20 cellular contexts compared by ENCODE assay signal in genomic region chr11:74953448-74953847, GRCh38. TPM values are rescaled to one million over a fixed set of nuclear protein-coding genes. Genes with fewer than 3 reads are reported as not detected.
DNase-seq lines count a peak whose midpoint lies in the region; ATAC-seq, FAIRE-seq and TF ChIP-seq lines count a peak whose summit lies in the region.
"Had no signal": no experiment of that assay in that cellular context is flagged by ENCODE, and none has a peak within 500 bp of the region (broad histone marks: within the 10 kb centered on the region; RNA-seq: fewer than 3 reads in every experiment).

No MANE protein-coding gene starts in this region.

- in situ Hi-C loops in GM12878 (cut with MboI): no loop called here

- peaks cover 98% of the 10 kb centered on the region for H3K79me2 ChIP-seq in MM.1S (ENCODE audit: low read length)
- peaks cover 98% of the 10 kb centered on the region for H3K79me2 ChIP-seq in GM12878 (ENCODE audit: control insufficient read depth, insufficient read depth, low read length)
- peaks cover 98% of the 10 kb centered on the region for H3K79me2 ChIP-seq in osteoblast (ENCODE audit: insufficient read depth, low read length)

- H3K9ac ChIP-seq in BLaER1: peak overlapping the region; percentile 47
- H3K9ac ChIP-seq in MM.1S (ENCODE audit: low read length): peak overlapping the region; percentile 99
- peak overlapping the region; percentile 44; the same call in 1 of the 2 replicates for H3K9ac ChIP-seq in GM12878 (ENCODE audit: control insufficient read depth, insufficient read depth, low read length)

- FAIRE-seq in GM12878 (lab: Jason Lieb, UNC): no peak
- FAIRE-seq: A549, K562 had no signal

- intact Hi-C loops in GM12878 (cut with micrococcal nuclease; ENCODE audit: unreplicated experiment): no loop called here

- H3K9me3 ChIP-seq in BLaER1 (no peaks in the 10 kb centered on the region; the same call in 1 of the 2 replicates), MM.1S (replicated peaks; ENCODE audit: insufficient read depth, low read length) (no peaks in the 10 kb centered on the region), GM12878 (replicated peaks; ENCODE audit: control insufficient read depth, insufficient read depth, low read length) (no peaks in the 10 kb centered on the region; the same call in 2 of the 3 replicates), osteoblast (ENCODE audit: low read depth, low read length) (no peaks in the 10 kb centered on the region)
- H3K9me3 ChIP-seq: A549, Peyer's patch had no signal

- ATAC-seq in GM12878: no peak
- ATAC-seq: A549, K562 had no signal

- peak overlapping the region; percentile 8; the same call in 1 of the 2 replicates for H3K4me3 ChIP-seq in BLaER1
- peak overlapping the region; percentile 86 for H3K4me3 ChIP-seq in GM12865 (ENCODE audit: low read depth, low read length)
- H3K4me3 ChIP-seq in MM.1S (ENCODE audit: low read length): peak overlapping the region; percentile 93
- H3K4me3 ChIP-seq in GM12878: peak overlapping the region; percentile 88
- no peak overlapping the region for H3K4me3 ChIP-seq in osteoblast (ENCODE audit: insufficient read depth, low read length)
- H3K4me3 ChIP-seq: A549, K562, Peyer's patch had no signal

- SMC1A ChIA-PET in GM12878 (lab: Charles Lee; ENCODE audit: uncharacterized antibody, unreplicated experiment): interaction anchor here (1.0 to 2.5 kb wide), 3 partner anchors 9 to 35 kb away, joined by 4 to 9 read pairs (median 6); partner anchors contain the start of gene NEU3

- TF ChIP-seq POLR2A in GM12878 (IDR thresholded peaks at IDR 0.05; ENCODE audit: low read depth, low read length): no peak

- peak overlapping the region; percentile 89 for H3K4me2 ChIP-seq in BLaER1
- peak overlapping the region; percentile 88 for H3K4me2 ChIP-seq in MM.1S (ENCODE audit: low read depth, low read length)
- H3K4me2 ChIP-seq in GM12878 (ENCODE audit: control insufficient read depth, insufficient read depth): peak overlapping the region; percentile 91
- H3K4me2 ChIP-seq in osteoblast (ENCODE audit: insufficient read depth, low read length): no peak overlapping the region
- H3K4me2 ChIP-seq: A549 had no signal

- WGBS in GM12878 (ENCODE audit: insufficient coverage, insufficient replicate concordance, low lambda C conversion rate, missing lambda C conversion rate): 60% methylated on average over 5 of the region's 5 CpGs

- TF ChIP-seq EP300 in GM12878 (IDR thresholded peaks at IDR 0.05; ENCODE audit: borderline replicate concordance in 1 of 2, control insufficient read depth in 1 of 2, low read depth in 2 of 2, low read length in 2 of 2): no peak

- CTCF ChIA-PET in GM12878 (lab: Yijun Ruan, JAX): interaction anchor here (0.9 to 1.9 kb wide), 10 partner anchors 9 to 188 kb away, joined by 3 to 7 read pairs (median 4); partner anchors contain the start of gene NEU3

- RAD21 ChIA-PET in GM12878 (lab: Charles Lee; ENCODE audit: unreplicated experiment): interaction anchor here (0.9 to 1.5 kb wide), 2 partner anchors 36 to 39 kb away, joined by 3 to 5 read pairs; partner anchors contain the start of gene NEU3

- H3K36me3 ChIP-seq in BLaER1 (peaks cover 49% of the 10 kb centered on the region), MM.1S (replicated peaks; ENCODE audit: insufficient read depth, low read length) (peaks cover 6% of the 10 kb centered on the region), GM12878 (ENCODE audit: control insufficient read depth in 2 of 2, insufficient read depth in 2 of 2, low read length in 1 of 2) (peaks cover 0 to 15% of the 10 kb centered on the region in 2 experiments; a peak in 2 of 4 replicates), osteoblast (ENCODE audit: insufficient read depth, low read length) (peaks cover 9% of the 10 kb centered on the region)
- H3K36me3 ChIP-seq: Peyer's patch had no signal

- no peak overlapping the region for H2AFZ ChIP-seq in MM.1S (ENCODE audit: low read length)
- no peak overlapping the region for H2AFZ ChIP-seq in GM12878 (ENCODE audit: control insufficient read depth, low read depth, low read length)
- H2AFZ ChIP-seq in osteoblast (ENCODE audit: low read length): no peak overlapping the region

- H3K27ac ChIP-seq in BLaER1: no peak overlapping the region
- peak overlapping the region; percentile 97 for H3K27ac ChIP-seq in MM.1S (ENCODE audit: low read length)
- peak overlapping the region; percentile 92 for H3K27ac ChIP-seq in GM12878 (ENCODE audit: control insufficient read depth, insufficient read depth)
- H3K27ac ChIP-seq in osteoblast (ENCODE audit: low read depth, low read length): no peak overlapping the region
- H3K27ac ChIP-seq: A549 had no signal

- H3K27me3 ChIP-seq in BLaER1 (no peaks in the 10 kb centered on the region), MM.1S (replicated peaks; ENCODE audit: insufficient read depth, low read length) (no peaks in the 10 kb centered on the region), GM12878 (replicated peaks in 1 of 2; ENCODE audit: control insufficient read depth in 2 of 2, insufficient read depth in 2 of 2, low read length in 1 of 2) (no peaks in the 10 kb centered on the region), osteoblast (ENCODE audit: insufficient read depth, low read length) (no peaks in the 10 kb centered on the region)
- H3K27me3 ChIP-seq: Peyer's patch had no signal

- H4K20me1 ChIP-seq in BLaER1 (peaks cover 81% of the 10 kb centered on the region), MM.1S (ENCODE audit: insufficient read depth, low read length) (peaks cover 16% of the 10 kb centered on the region), GM12878 (ENCODE audit: control insufficient read depth, insufficient read depth) (peaks cover 8% of the 10 kb centered on the region; the same call in 1 of the 2 replicates), osteoblast (ENCODE audit: insufficient read depth, low read length) (peaks cover 56% of the 10 kb centered on the region)

- H3K4me1 ChIP-seq in BLaER1 (peaks cover 43% of the 10 kb centered on the region), MM.1S (ENCODE audit: low read length) (peaks cover 51% of the 10 kb centered on the region), GM12878 (ENCODE audit: control insufficient read depth, insufficient read depth, low read length) (peaks cover 39% of the 10 kb centered on the region), osteoblast (ENCODE audit: insufficient read depth, low read length) (peaks cover 19% of the 10 kb centered on the region)

- H3K9me2 ChIP-seq in MM.1S (replicated peaks; ENCODE audit: insufficient read depth, low read length): no peaks in the 10 kb centered on the region

- H3F3A ChIP-seq in MM.1S (ENCODE audit: insufficient read depth, low read length): peaks cover 54% of the 10 kb centered on the region

- BruUV-seq in GM12878 (replicated peaks; lab: Mats Ljungman, UMichigan): no TSS peak

- TF ChIP-seq CTCF in GM12865 (IDR thresholded peaks at IDR 0.05; ENCODE audit: insufficient read depth, low read depth, low read length, missing control alignments) (no peak), MM.1S (IDR thresholded peaks at IDR 0.05; ENCODE audit: low read length) (no peak), GM12878 (IDR thresholded peaks at IDR 0.05 in 2 of 3, conservative IDR thresholded peaks at IDR 0.05 in 1 of 3; ENCODE audit: control insufficient read depth in 2 of 3, extremely low read depth in 1 of 3, insufficient read depth in 1 of 3, low read depth in 3 of 3, low read length in 3 of 3) (no peak), osteoblast (IDR thresholded peaks at IDR 0.05; ENCODE audit: extremely low read depth, low read depth, low read length) (no peak)

- no peak for TF ChIP-seq RAD21 in GM12878 (IDR thresholded peaks at IDR 0.05; ENCODE audit: insufficient read depth, low read depth, low read length)

- DNase-seq in GM12865 (ENCODE audit: low read depth) (peak; percentile 55), MM.1S (peak; percentile 87), GM12878 (ENCODE audit: low read depth, low spot score) (no peak), osteoblast (ENCODE audit: insufficient read length, low spot score, missing footprints) (no peak), GF-D8 (lab: John Stamatoyannopoulos, UW) (no peak), NCI-H510A treated with DMSO at 0.1 percent for 48 hours (lab: John Stamatoyannopoulos, UW) (no peak)
- DNase-seq in activated naive CD4-positive, alpha-beta T cell treated with Interleukin-2 at 50 U/mL for 16 hours: no peak
- DNase-seq: Calu3; CD4-positive, alpha-beta T cell; DMS79; GDM1; HFFc6; NCI-H1092 treated with DMSO at 0.1 percent for 48 hours; NCI-H1694; NCI-H345; Peyer's patch; SHP77 treated with DMSO at 0.1 percent for 48 hours had no signal

- POLR2A ChIA-PET in GM12878 (lab: Charles Lee): interaction anchor here (0.5 to 1.8 kb wide), 5 partner anchors 10 to 1281 kb away, joined by 3 to 5 read pairs (median 3); partner anchors contain the start of gene NEU3

RNA-seq across cellular contexts. Expression of gene SPCS2, which starts 4.4 kb away (rescaled TPM):
- 71.4 and 148 TPM in 2 replicates for total RNA-seq in GM12878 (2013; cell fraction: nucleolus; rRNA removed)
- total RNA-seq in GM12878 (2014; rRNA removed): 40.7 and 48.3 TPM in 2 replicates
- total RNA-seq in GM12878 (2014; rRNA removed; fragmentation: Illumina TruSeq; extraction: Trizol): 52.9 and 53.6 TPM in 2 replicates
- total RNA-seq in GM12878 (2021): 143 and 145 TPM in 2 replicates
- 91.2 TPM for polyA plus RNA-seq in GM12878 (2011; ENCODE audit: low read depth)
- 192 and 234 TPM in 2 replicates for polyA plus RNA-seq in GM12878 (2011; rRNA removed)
- polyA plus RNA-seq in GM12878 (2011; cell fraction: cytosol; rRNA removed): 44.5 and 78.9 TPM in 2 replicates
- polyA plus RNA-seq in GM12878 (2011; cell fraction: nucleus; rRNA removed): 26.5 and 50.5 TPM in 2 replicates
- polyA plus RNA-seq in GM12878 (2012): 139 and 145 TPM in 2 replicates
- polyA plus RNA-seq in GM12878 (2014; fragmentation: Illumina TruSeq; extraction: Trizol): 176 and 220 TPM in 2 replicates
- 100 to 1,000 TPM; 429 to 430 TPM for polyA plus RNA-seq in GM12878 (2014; fragmentation: Nextera tagmentation; extraction: Ambion mirVana)
- 192 and 236 TPM in 2 replicates for polyA plus RNA-seq in GM12878 (2014; rRNA removed)
- polyA plus RNA-seq in GM12878 (2016; fragmentation: Nextera tagmentation; extraction: Ambion mirVana): 100 to 1,000 TPM; 636 to 661 TPM
- 24.5 and 29.1 TPM in 2 replicates for polyA minus RNA-seq in GM12878 (2011; rRNA and poly(A)+ RNA removed)
- 14.6 and 14.7 TPM in 2 replicates for polyA minus RNA-seq in GM12878 (2011; cell fraction: cytosol; rRNA and poly(A)+ RNA removed)
- polyA minus RNA-seq in GM12878 (2011; cell fraction: nucleus; rRNA and poly(A)+ RNA removed): 4.5 and 15.3 TPM in 2 replicates
- 10.9 and 43.9 TPM in 2 replicates for total RNA-seq in osteoblast

RNA-seq across cellular contexts. Expression of gene XRRA1, which starts 4.6 kb away (rescaled TPM):
- total RNA-seq in GM12878 (2013; cell fraction: nucleolus; rRNA removed): 20.4 and 26.9 TPM in 2 replicates
- total RNA-seq in GM12878 (2014; rRNA removed) (3.7 and 4.1 TPM in 2 replicates), GM12878 (2014; rRNA removed; fragmentation: Illumina TruSeq; extraction: Trizol) (3.9 and 5.2 TPM in 2 replicates), GM12878 (2021) (7.3 and 11.0 TPM in 2 replicates), osteoblast (8.0 and 9.8 TPM in 2 replicates)
- polyA plus RNA-seq in GM12878 (2011; ENCODE audit: low read depth): 2.0 TPM
- polyA plus RNA-seq in GM12878 (2011; rRNA removed) (3.2 and 4.6 TPM in 2 replicates), GM12878 (2014; fragmentation: Illumina TruSeq; extraction: Trizol) (4.6 and 5.9 TPM in 2 replicates), GM12878 (2014; fragmentation: Nextera tagmentation; extraction: Ambion mirVana) (1 to 10 TPM; 2.5 to 7.4 TPM), GM12878 (2014; rRNA removed) (3.1 and 3.9 TPM in 2 replicates), GM12878 (2016; fragmentation: Nextera tagmentation; extraction: Ambion mirVana) (1 to 10 TPM; 7.4 to 8.8 TPM)
- 3.3 and 4.0 TPM in 2 replicates for polyA plus RNA-seq in GM12878 (2011; cell fraction: cytosol; rRNA removed)
- 7.3 and 10.9 TPM in 2 replicates for polyA plus RNA-seq in GM12878 (2011; cell fraction: nucleus; rRNA removed)
- polyA plus RNA-seq in GM12878 (2012): 3.7 and 4.3 TPM in 2 replicates
- 9.7 and 13.0 TPM in 2 replicates for polyA minus RNA-seq in GM12878 (2011; rRNA and poly(A)+ RNA removed)
- 2.9 and 4.3 TPM in 2 replicates for polyA minus RNA-seq in GM12878 (2011; cell fraction: cytosol; rRNA and poly(A)+ RNA removed)
- 8.6 and 12.6 TPM in 2 replicates for polyA minus RNA-seq in GM12878 (2011; cell fraction: nucleus; rRNA and poly(A)+ RNA removed)

RNA-seq across cellular contexts. Expression of gene NEU3, which starts 35.3 kb away (rescaled TPM):
- 40.3 and 47.0 TPM in 2 replicates for total RNA-seq in GM12878 (2013; cell fraction: nucleolus; rRNA removed)
- total RNA-seq in GM12878 (2014; rRNA removed) (17.3 and 18.1 TPM in 2 replicates), GM12878 (2014; rRNA removed; fragmentation: Illumina TruSeq; extraction: Trizol) (14.8 and 15.4 TPM in 2 replicates), GM12878 (2021) (13.3 and 13.9 TPM in 2 replicates), osteoblast (6.9 and 8.3 TPM in 2 replicates)
- polyA plus RNA-seq in GM12878 (2011; ENCODE audit: low read depth): 6.7 TPM
- polyA plus RNA-seq in GM12878 (2011; rRNA removed) (13.4 and 14.8 TPM in 2 replicates), GM12878 (2014; fragmentation: Illumina TruSeq; extraction: Trizol) (13.4 and 13.9 TPM in 2 replicates), GM12878 (2014; fragmentation: Nextera tagmentation; extraction: Ambion mirVana) (1 to 10 TPM; 2.5 TPM), GM12878 (2014; rRNA removed) (15.4 and 20.3 TPM in 2 replicates), GM12878 (2016; fragmentation: Nextera tagmentation; extraction: Ambion mirVana) (10 to 100 TPM in 1 of 2 experiments, 1 to 10 TPM in 1; 9.7 to 11.0 TPM)
- 16.3 and 19.0 TPM in 2 replicates for polyA plus RNA-seq in GM12878 (2011; cell fraction: cytosol; rRNA removed)
- 21.9 and 22.6 TPM in 2 replicates for polyA plus RNA-seq in GM12878 (2011; cell fraction: nucleus; rRNA removed)
- 7.8 and 8.6 TPM in 2 replicates for polyA plus RNA-seq in GM12878 (2012)
- 26.6 and 33.3 TPM in 2 replicates for polyA minus RNA-seq in GM12878 (2011; rRNA and poly(A)+ RNA removed)
- polyA minus RNA-seq in GM12878 (2011; cell fraction: cytosol; rRNA and poly(A)+ RNA removed): 12.3 and 13.1 TPM in 2 replicates
- polyA minus RNA-seq in GM12878 (2011; cell fraction: nucleus; rRNA and poly(A)+ RNA removed): 14.0 and 25.3 TPM in 2 replicates

Comparison
In these comparisons a context has a peak if more than half of its experiments do, and no peak if none do; other contexts are left out.
1. H3K27ac ChIP-seq: peak in MM.1S (single experiment) and GM12878 (single experiment); none in BLaER1 (single experiment) and osteoblast (single experiment).
2. H3K9ac ChIP-seq: peak in every context shown above with its lines; median percentile 99 in MM.1S; 47 in BLaER1; 44 in GM12878.
3. DNase-seq: peak in GM12865 (single experiment) and MM.1S (single experiment); none in GM12878 (single experiment), activated naive CD4-positive, alpha-beta T cell treated with Interleukin-2 at 50 U/mL for 16 hours (single experiment), osteoblast (single experiment), GF-D8 (single experiment) and NCI-H510A treated with DMSO at 0.1 percent for 48 hours (single experiment).